In the genomic region with DNA sequence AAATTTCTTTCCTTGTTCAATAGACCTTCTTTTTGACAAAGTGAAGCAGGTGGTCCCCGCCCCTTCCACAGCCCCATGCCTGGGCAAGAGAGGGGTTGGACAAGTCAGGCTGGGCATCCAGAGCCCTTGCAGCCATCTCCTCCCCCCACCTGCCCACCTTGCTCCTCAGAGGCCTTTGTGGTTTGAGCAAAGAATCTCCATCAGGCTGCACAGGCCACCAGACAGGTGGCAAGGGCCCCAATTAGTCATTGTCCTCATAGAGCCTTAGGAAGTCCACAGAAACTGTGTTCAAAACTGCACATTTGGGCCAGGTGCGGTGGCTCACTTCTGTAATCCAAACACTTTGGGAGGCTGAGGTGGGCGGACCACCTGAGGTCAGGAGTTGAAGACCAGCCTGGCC, we compare ENCODE assay signal across 2 cellular contexts.
A peak's percentile ranks its signal among the peaks of the same experiment; 100 is the strongest.
TF ChIP-seq lines count a peak whose summit lies in the region.

No MANE protein-coding gene starts in this region.

TF ChIP-seq in HepG2, 621 proteins besides CTCF, POLR2A, EP300 and RAD21:
- TF ChIP-seq POLR2G (IDR thresholded peaks at IDR 0.05; ENCODE audit: low read depth, low read length): peak; percentile 21; the same call in 1 of the 2 replicates
- TF ChIP-seq TEAD2 (CRISPR knock-in tag; IDR thresholded peaks at IDR 0.05): no peak
- peak; percentile 37; the same call in 1 of the 2 replicates for TF ChIP-seq SAP130 (CRISPR knock-in tag; IDR thresholded peaks at IDR 0.05; ENCODE audit: low read depth)
- TF ChIP-seq, protein P1, sequence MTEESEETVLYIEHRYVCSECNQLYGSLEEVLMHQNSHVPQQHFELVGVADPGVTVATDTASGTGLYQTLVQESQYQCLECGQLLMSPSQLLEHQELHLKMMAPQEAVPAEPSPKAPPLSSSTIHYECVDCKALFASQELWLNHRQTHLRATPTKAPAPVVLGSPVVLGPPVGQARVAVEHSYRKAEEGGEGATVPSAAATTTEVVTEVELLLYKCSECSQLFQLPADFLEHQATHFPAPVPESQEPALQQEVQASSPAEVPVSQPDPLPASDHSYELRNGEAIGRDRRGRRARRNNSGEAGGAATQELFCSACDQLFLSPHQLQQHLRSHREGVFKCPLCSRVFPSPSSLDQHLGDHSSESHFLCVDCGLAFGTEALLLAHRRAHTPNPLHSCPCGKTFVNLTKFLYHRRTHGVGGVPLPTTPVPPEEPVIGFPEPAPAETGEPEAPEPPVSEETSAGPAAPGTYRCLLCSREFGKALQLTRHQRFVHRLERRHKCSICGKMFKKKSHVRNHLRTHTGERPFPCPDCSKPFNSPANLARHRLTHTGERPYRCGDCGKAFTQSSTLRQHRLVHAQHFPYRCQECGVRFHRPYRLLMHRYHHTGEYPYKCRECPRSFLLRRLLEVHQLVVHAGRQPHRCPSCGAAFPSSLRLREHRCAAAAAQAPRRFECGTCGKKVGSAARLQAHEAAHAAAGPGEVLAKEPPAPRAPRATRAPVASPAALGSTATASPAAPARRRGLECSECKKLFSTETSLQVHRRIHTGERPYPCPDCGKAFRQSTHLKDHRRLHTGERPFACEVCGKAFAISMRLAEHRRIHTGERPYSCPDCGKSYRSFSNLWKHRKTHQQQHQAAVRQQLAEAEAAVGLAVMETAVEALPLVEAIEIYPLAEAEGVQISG (CRISPR knock-in tag; IDR thresholded peaks at IDR 0.05): 0 out of 2 replicates have a peak, but pooled peaks have one; percentile 19

TF ChIP-seq in H1, 55 proteins besides CTCF, POLR2A, EP300 and RAD21:
- TF ChIP-seq SAP30 (IDR thresholded peaks at IDR 0.05; ENCODE audit: insufficient read depth, insufficient replicate concordance, low read length) (no peak), RNF2 (IDR thresholded peaks at IDR 0.05; ENCODE audit: borderline replicate concordance, low read depth, low read length, missing control alignments, poor library complexity, severe bottlenecking) (no peak), YY1 (IDR thresholded peaks at IDR 0.05; ENCODE audit: low read depth, low read length) (no peak), NANOG (IDR thresholded peaks at IDR 0.05; ENCODE audit: insufficient read depth, low read depth, low read length, poor library complexity, severe bottlenecking) (no peak), POU5F1 (IDR thresholded peaks at IDR 0.05; ENCODE audit: low read depth, low read length) (no peak)
- TF ChIP-seq, protein P2, sequence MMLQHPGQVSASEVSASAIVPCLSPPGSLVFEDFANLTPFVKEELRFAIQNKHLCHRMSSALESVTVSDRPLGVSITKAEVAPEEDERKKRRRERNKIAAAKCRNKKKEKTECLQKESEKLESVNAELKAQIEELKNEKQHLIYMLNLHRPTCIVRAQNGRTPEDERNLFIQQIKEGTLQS (IDR thresholded peaks at IDR 0.05; ENCODE audit: insufficient read depth, low read depth, low read length): no peak
